21 cellular contexts compared by ENCODE assay signal in the genomic region with DNA sequence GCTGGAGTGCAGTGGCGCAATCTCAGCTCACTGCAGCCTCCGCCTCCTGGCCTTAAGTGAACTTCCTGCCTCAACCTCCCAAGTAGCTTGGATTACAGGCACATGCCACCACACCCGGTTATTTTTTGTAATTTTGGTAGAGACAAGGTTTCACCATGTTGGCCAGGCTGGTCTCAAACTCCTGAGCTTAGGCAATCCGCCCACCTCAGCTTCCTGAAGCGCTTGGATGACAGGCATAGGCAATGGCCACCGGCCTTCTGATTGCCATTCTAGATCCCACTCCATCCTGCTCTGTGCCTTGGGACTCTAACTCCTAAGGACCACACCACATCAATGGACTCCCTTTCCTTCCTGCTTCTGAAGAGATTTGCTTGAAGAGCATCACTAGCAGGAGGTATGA.
DNase-seq lines count a peak whose midpoint lies in the region; ATAC-seq, FAIRE-seq and TF ChIP-seq lines count a peak whose summit lies in the region.
"Had no signal": no experiment of that assay in that cellular context is flagged by ENCODE, and none has a peak within 500 bp of the region (broad histone marks: within the 10 kb centered on the region; RNA-seq: fewer than 3 reads in every experiment).

No MANE protein-coding gene starts in this region.

- no peaks in the 10 kb centered on the region for H3K9me3 ChIP-seq in mammary epithelial cell (replicated peaks; ENCODE audit: insufficient read depth, low read length)
- H3K9me3 ChIP-seq in breast epithelium = no peaks in the 10 kb centered on the region
- H3K9me3 ChIP-seq in H1 (ENCODE audit: insufficient read depth in 2 of 2, low read depth in 1 of 2, low read length in 1 of 2) = no peaks in the 10 kb centered on the region
- H3K9me3 ChIP-seq: Caco-2 had no signal

- H3K36me3 ChIP-seq in mammary epithelial cell (ENCODE audit: insufficient read depth, low read length) (peaks cover 1% of the 10 kb centered on the region), breast epithelium (no peaks in the 10 kb centered on the region), H1 (ENCODE audit: control insufficient read depth in 2 of 4, insufficient read depth in 4 of 4, low read length in 3 of 4) (no peaks in the 10 kb centered on the region)

- no peaks in the 10 kb centered on the region for H3K79me1 ChIP-seq in H1 (ENCODE audit: low read depth, low read length)

- no peak overlapping the region for H2AK5ac ChIP-seq in H1 (ENCODE audit: low read depth, low read length)

- no peak overlapping the region for H2BK120ac ChIP-seq in H1 (replicated peaks; ENCODE audit: low read depth, low read length)

- no peak overlapping the region for H3K27ac Mint-ChIP-seq in osteocyte (ENCODE audit: unreplicated experiment)
- H3K27ac Mint-ChIP-seq: B cell; CD4-positive, alpha-beta T cell had no signal

- intact Hi-C loops in mammary epithelial cell (cut with micrococcal nuclease) = no loop called here
- intact Hi-C loops in breast epithelium (cut with DNase I; ENCODE audit: low total_unique reads) = loop anchor here (10.0 kb wide), 1 partner anchor 1235 kb away; no protein-coding TSS in a partner anchor

- no peak overlapping the region for H4K91ac ChIP-seq in H1 (replicated peaks; ENCODE audit: insufficient read length, low read length)

- H2BK12ac ChIP-seq in H1 (ENCODE audit: low read depth, low read length) = no peak overlapping the region

- TF ChIP-seq RAD21 in H1 (IDR thresholded peaks at IDR 0.05 in 1 of 2, conservative IDR thresholded peaks at IDR 0.05 in 1 of 2; ENCODE audit: low read depth in 2 of 2, low read length in 2 of 2) = no peak

- no peak overlapping the region for H2BK5ac ChIP-seq in H1 (ENCODE audit: low read depth, low read length)

- H3K27me3 Mint-ChIP-seq in osteocyte (ENCODE audit: unreplicated experiment) = no peaks in the 10 kb centered on the region
- H3K27me3 Mint-ChIP-seq: B cell; CD4-positive, alpha-beta T cell had no signal

- CTCF ChIA-PET in mammary epithelial cell (lab: Charles Lee; ENCODE audit: low non-redundant PET) (no interaction called here), H1 (lab: Charles Lee; ENCODE audit: partially characterized antibody) (interaction anchor here (0.6 kb wide), 1 partner anchor 176 kb away, joined by 3 read pairs; no protein-coding TSS in a partner anchor)

- in situ Hi-C loops in mammary epithelial cell (cut with MboI; ENCODE audit: low sequenced_read_pairs in 2 of 2) = no loop called here

- no peak overlapping the region for H3K27ac ChIP-seq in mammary epithelial cell (ENCODE audit: insufficient read depth, low read depth, low read length)
- H3K27ac ChIP-seq in breast epithelium = no peak overlapping the region
- H3K27ac ChIP-seq in H1 (ENCODE audit: low read depth, low read length) = no peak overlapping the region
- H3K27ac ChIP-seq: C4-2B had no signal

- H4K8ac ChIP-seq in H1 (ENCODE audit: extremely low read depth, insufficient read depth, low read length) = no peak overlapping the region

- H2BK20ac ChIP-seq in H1 (ENCODE audit: low read length) = no peak overlapping the region

- H3K4me3 ChIP-seq in mammary epithelial cell (replicated peaks in 1 of 3; ENCODE audit: insufficient read depth in 1 of 3, low read depth in 2 of 3, low read length in 3 of 3) = no peak overlapping the region
- H3K4me3 ChIP-seq in breast epithelium = no peak overlapping the region
- H3K4me3 ChIP-seq in H1 (ENCODE audit: extremely low read depth in 1 of 4, insufficient read depth in 2 of 4, low read depth in 3 of 4, low read length in 4 of 4) = no peak overlapping the region

- POLR2A ChIA-PET in H1 (lab: Charles Lee; ENCODE audit: partially characterized antibody) = no interaction called here

- H2AFZ ChIP-seq in mammary epithelial cell (ENCODE audit: low read depth, low read length) (peak overlapping the region; percentile 82), H1 (ENCODE audit: low read length) (0 out of 2 replicates have a peak overlapping the region, but pooled peaks have one; percentile 62)

- TF ChIP-seq EP300 in H1 (IDR thresholded peaks at IDR 0.05; ENCODE audit: borderline replicate concordance in 1 of 2, low read depth in 2 of 2, low read length in 2 of 2) = no peak

- no peaks in the 10 kb centered on the region for H3K23me2 ChIP-seq in H1 (ENCODE audit: low read depth, low read length)

- H3K9me3 Mint-ChIP-seq in osteocyte (ENCODE audit: unreplicated experiment) = no peaks in the 10 kb centered on the region
- H3K9me3 Mint-ChIP-seq: CD4-positive, alpha-beta T cell had no signal

- H4K20me1 ChIP-seq in mammary epithelial cell (ENCODE audit: insufficient read depth, low read length) = no peaks in the 10 kb centered on the region
- no peaks in the 10 kb centered on the region for H4K20me1 ChIP-seq in H1 (replicated peaks in 1 of 2; ENCODE audit: control insufficient read depth in 1 of 2, insufficient read depth in 2 of 2, low read length in 2 of 2)

- dilution Hi-C loops in mammary epithelial cell (cut with HindIII; ENCODE audit: low sequenced_read_pairs) = no loop called here

- H3K36me3 Mint-ChIP-seq in osteocyte (ENCODE audit: unreplicated experiment) = no peaks in the 10 kb centered on the region

- TF ChIP-seq CTCF in mammary epithelial cell (conservative IDR thresholded peaks at IDR 0.05 in 1 of 2, IDR thresholded peaks at IDR 0.05 in 1 of 2; ENCODE audit: extremely low read depth in 1 of 2, insufficient read depth in 1 of 2, low read depth in 1 of 2, low read length in 2 of 2) (no peak), breast epithelium (IDR thresholded peaks at IDR 0.05) (no peak), H1 (IDR thresholded peaks at IDR 0.05; ENCODE audit: control extremely low read depth in 1 of 3, insufficient read depth in 1 of 3, low read depth in 1 of 3, low read length in 3 of 3) (no peak), osteocyte (IDR thresholded peaks at IDR 0.05) (no peak)

- no peak overlapping the region for H3K56ac ChIP-seq in H1 (replicated peaks; ENCODE audit: insufficient read length, low read depth, low read length)

- H3K18ac ChIP-seq in H1 (ENCODE audit: extremely low read depth, low read length) = no peak overlapping the region

- no peak for TF ChIP-seq POLR2A in breast epithelium (IDR thresholded peaks at IDR 0.05)
- no peak for TF ChIP-seq POLR2A in H1 (IDR thresholded peaks at IDR 0.05; ENCODE audit: control extremely low read depth in 1 of 2, low read depth in 2 of 2, low read length in 2 of 2)

- no peak overlapping the region for H2BK15ac ChIP-seq in H1 (ENCODE audit: low read length)

- DNase-seq in mammary epithelial cell (no peak), breast epithelium (ENCODE audit: low spot score in 2 of 2) (no peak), H1 (ENCODE audit: low read depth in 1 of 2, low spot score in 2 of 2) (no peak), NCI-H1417 treated with DMSO at 0.1 percent for 48 hours (lab: John Stamatoyannopoulos, UW) (no peak), glomerular visceral epithelial cell (ENCODE audit: extremely low spot score) (no peak), middle frontal gyrus (ENCODE audit: extremely low spot score, low spot score) (no peak), osteocyte (ENCODE audit: extremely low spot score, unreplicated experiment) (no peak)
- DNase-seq: 8988T; Caco-2; CD4-positive, alpha-beta T cell; GF-D8; HCEC 1CT; IMR-90; KBM-7 had no signal

- H3K4ac ChIP-seq in H1 (replicated peaks; ENCODE audit: insufficient read length, low read depth, low read length) = no peak overlapping the region

- no peak overlapping the region for H3K23ac ChIP-seq in H1 (ENCODE audit: insufficient read length)

- H3K9ac ChIP-seq in mammary epithelial cell (ENCODE audit: insufficient read depth, low read length) = no peak overlapping the region
- no peak overlapping the region for H3K9ac ChIP-seq in H1 (replicated peaks in 1 of 4; ENCODE audit: extremely low read depth in 1 of 4, low read depth in 3 of 4, low read length in 3 of 4)

- H3K79me2 ChIP-seq in mammary epithelial cell (ENCODE audit: insufficient read depth, low read length) (no peaks in the 10 kb centered on the region), H1 (ENCODE audit: control insufficient read depth in 1 of 2, insufficient read depth in 2 of 2, low read length in 2 of 2) (no peaks in the 10 kb centered on the region)

- H3K27me3 ChIP-seq in mammary epithelial cell (ENCODE audit: insufficient read depth, low read length) (no peaks in the 10 kb centered on the region), breast epithelium (no peaks in the 10 kb centered on the region), H1 (replicated peaks in 1 of 4; ENCODE audit: control insufficient read depth in 3 of 4, extremely low read depth in 1 of 4, insufficient read depth in 3 of 4, low read length in 3 of 4) (no peaks in the 10 kb centered on the region)

- H4K5ac ChIP-seq in H1 (ENCODE audit: insufficient read length, low read depth, low read length) = no peak overlapping the region

- WGBS in mammary epithelial cell (ENCODE audit: low coverage, missing lambda C conversion rate) = 83% methylated on average over 4 of the region's 6 CpGs
- WGBS in H1 (ENCODE audit: extremely low coverage in 1 of 2, insufficient coverage in 1 of 2, insufficient read length in 1 of 2, insufficient replicate concordance in 2 of 2, low coverage in 1 of 2, low lambda C conversion rate in 2 of 2, missing lambda C conversion rate in 1 of 2), 2 experiments = 89% methylated on average over 6 of the region's 6 CpGs; no CpG with 5 or more reads in 1 of the 2 experiments

- peak overlapping the region; percentile 42 for H3K4me2 ChIP-seq in mammary epithelial cell (ENCODE audit: insufficient read depth, low read depth, low read length)
- no peak overlapping the region for H3K4me2 ChIP-seq in H1 (ENCODE audit: insufficient read depth in 1 of 2, low read depth in 2 of 2, low read length in 2 of 2)

- H3K4me3 Mint-ChIP-seq in osteocyte (ENCODE audit: unreplicated experiment) = no peak overlapping the region
- H3K4me3 Mint-ChIP-seq: B cell; CD4-positive, alpha-beta T cell had no signal

- ATAC-seq in HG02759 (IDR thresholded peaks at IDR 0.05; ENCODE audit: unreplicated experiment) = peak; percentile 9

- H3K4me1 Mint-ChIP-seq in osteocyte (ENCODE audit: unreplicated experiment) = no peaks in the 10 kb centered on the region
- H3K4me1 Mint-ChIP-seq: B cell had no signal

- no TSS peak for BruUV-seq in mammary epithelial cell (replicated peaks; lab: Mats Ljungman, UMichigan)

- H3K14ac ChIP-seq in H1 (ENCODE audit: insufficient read length) = no peak overlapping the region

- H3K4me1 ChIP-seq in mammary epithelial cell (ENCODE audit: insufficient read depth, low read length) = peaks cover 12% of the 10 kb centered on the region
- H3K4me1 ChIP-seq in breast epithelium = no peaks in the 10 kb centered on the region
- H3K4me1 ChIP-seq in H1 (replicated peaks in 1 of 4; ENCODE audit: control insufficient read depth in 3 of 4, insufficient read depth in 4 of 4, low read length in 3 of 4) = no peaks in the 10 kb centered on the region
- H3K4me1 ChIP-seq: Caco-2 had no signal

- no peak for FAIRE-seq in H1 (lab: Jason Lieb, UNC)
- FAIRE-seq: D721Med, GM19239, H54, HTR-8/SVneo had no signal

TF ChIP-seq in H1, 55 proteins besides CTCF, POLR2A, EP300 and RAD21 (continues in another document):
- no peak for TF ChIP-seq KDM5A (IDR thresholded peaks at IDR 0.05; ENCODE audit: low read length)
- no peak for TF ChIP-seq SAP30 (IDR thresholded peaks at IDR 0.05; ENCODE audit: insufficient read depth, insufficient replicate concordance, low read length)
- no peak for TF ChIP-seq CEBPB (IDR thresholded peaks at IDR 0.05; ENCODE audit: low read depth, low read length)
